Comparison of ENCODE assay signal across 13 cellular contexts in the genomic region with DNA sequence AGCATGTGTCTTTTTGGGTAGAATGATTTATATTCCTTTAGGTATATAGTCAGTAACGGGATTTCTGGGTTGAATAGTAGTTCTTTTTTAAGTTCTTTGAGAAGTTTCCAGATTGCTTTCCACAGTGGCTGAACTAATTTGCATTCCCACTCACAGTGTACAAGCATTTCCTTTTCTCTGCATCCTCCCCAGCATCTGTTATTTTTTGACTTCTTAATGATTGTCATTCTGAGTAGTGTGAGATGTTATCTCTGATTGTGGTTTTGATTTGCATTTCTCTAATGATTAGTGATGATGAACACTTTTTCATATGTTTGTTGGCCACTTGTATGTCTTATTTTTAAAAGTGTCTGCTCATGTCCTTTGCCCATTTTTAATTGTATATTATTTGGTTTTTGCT.
DNase-seq lines count a peak whose midpoint lies in the region; ATAC-seq, FAIRE-seq and TF ChIP-seq lines count a peak whose summit lies in the region.
"Had no signal": no experiment of that assay in that cellular context is flagged by ENCODE, and none has a peak within 500 bp of the region (broad histone marks: within the 10 kb centered on the region; RNA-seq: fewer than 3 reads in every experiment).

No MANE protein-coding gene starts in this region.

- 69 to 85% (median 79%) methylated on average over 1 of the region's 1 CpG for WGBS in adrenal gland, 4 donors

- DNase-seq in GM18507 (ENCODE audit: extremely low spot score, insufficient read length, low read depth) (no peak), cortex of kidney (lab: John Stamatoyannopoulos, UW) (no peak), sciatic nerve (ENCODE audit: low spot score) (no peak), DMS 273 (lab: John Stamatoyannopoulos, UW; ENCODE audit: unreplicated experiment) (no peak), adrenal gland (no peak)
- DNase-seq: activated CD4-positive, CD25-positive, alpha-beta regulatory T cell; activated naive CD4-positive, alpha-beta T cell treated with anti-CD3 and anti-CD28 coated beads for 36 hours; T-cell had no signal

- no peaks in the 10 kb centered on the region for H3K9me3 ChIP-seq in adrenal gland (replicated peaks in 1 of 3)
- H3K9me3 ChIP-seq: prostate gland had no signal

- intact Hi-C loops in sciatic nerve (cut with DNase I) = no loop called here
- intact Hi-C loops in adrenal gland (cut with DNase I) = no loop called here

- TF ChIP-seq POLR2A in adrenal gland (IDR thresholded peaks at IDR 0.05) = no peak

- H3K4me1 ChIP-seq in adrenal gland (replicated peaks in 1 of 2) = no peaks in the 10 kb centered on the region
- H3K4me1 ChIP-seq: prostate gland had no signal

- ATAC-seq in GM21390 (IDR thresholded peaks at IDR 0.05; ENCODE audit: unreplicated experiment) = peak; percentile 64
- ATAC-seq in HG02973 (IDR thresholded peaks at IDR 0.05; ENCODE audit: unreplicated experiment) = peak; percentile 51
- ATAC-seq in HG03558 (IDR thresholded peaks at IDR 0.05; ENCODE audit: extremely low read depth, unreplicated experiment) = peak; percentile 32
- ATAC-seq in sciatic nerve = no peak
- ATAC-seq: T-cell had no signal

- FAIRE-seq in GM18507 (lab: Jason Lieb, UNC) = peak; percentile 18
- FAIRE-seq: G401.6 had no signal

- H3K36me3 ChIP-seq in adrenal gland (replicated peaks in 1 of 2) = no peaks in the 10 kb centered on the region
- H3K36me3 ChIP-seq: prostate gland had no signal

- H3K27me3 ChIP-seq in adrenal gland = no peaks in the 10 kb centered on the region

- no peak overlapping the region for H3K27ac ChIP-seq in adrenal gland
- H3K27ac ChIP-seq: prostate gland had no signal

- H3K4me3 ChIP-seq in adrenal gland = no peak overlapping the region
- H3K4me3 ChIP-seq: prostate gland had no signal

- TF ChIP-seq CTCF in adrenal gland (IDR thresholded peaks at IDR 0.05) = no peak
